In the genomic region with DNA sequence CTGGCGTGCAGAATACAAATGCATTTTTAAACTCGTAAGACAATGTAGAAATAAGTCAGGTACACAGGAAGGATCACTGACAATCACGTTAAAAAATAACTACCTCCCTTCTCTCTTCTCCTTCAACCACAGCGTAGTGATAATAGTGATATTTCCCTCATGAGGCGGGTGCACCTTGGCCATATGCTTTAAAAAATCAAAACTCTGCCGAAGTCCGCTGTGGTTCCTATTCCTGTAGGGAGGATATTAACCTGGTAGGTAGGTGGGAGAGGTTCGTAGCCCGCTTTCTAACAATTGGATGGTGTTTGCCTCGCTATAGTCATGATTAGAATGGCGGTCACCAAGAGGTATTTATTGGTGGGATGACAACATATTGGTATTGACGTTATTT, we compare ENCODE assay signal across 10 cellular contexts. TPM values are rescaled to one million over a fixed set of nuclear protein-coding genes. Genes with fewer than 3 reads are reported as not detected.
A peak's percentile ranks its signal among the peaks of the same experiment; 100 is the strongest.
DNase-seq lines count a peak whose midpoint lies in the region; ATAC-seq and TF ChIP-seq lines count a peak whose summit lies in the region.
"Had no signal": no experiment of that assay in that cellular context is flagged by ENCODE, and none has a peak within 500 bp of the region (broad histone marks: within the 10 kb centered on the region; RNA-seq: fewer than 3 reads in every experiment).

No MANE protein-coding gene starts in this region.

- H3K36me3 ChIP-seq in adipocyte (ENCODE audit: control insufficient read depth, insufficient read depth, low read length, severe bottlenecking) (no peaks in the 10 kb centered on the region), liver (ENCODE audit: control insufficient read depth in 4 of 4, insufficient read depth in 3 of 4, low read depth in 1 of 4, low read length in 3 of 4) (no peaks in the 10 kb centered on the region), thyroid gland (no peaks in the 10 kb centered on the region)
- H3K36me3 ChIP-seq: neutrophil had no signal

- H3K27me3 Mint-ChIP-seq in activated CD4-positive, alpha-beta T cell treated with anti-CD3 and anti-CD28 coated beads, Interleukin-2, amount 10 ng/mL, durations not matched to agents 7 days and 5 days: peaks cover 42% of the 10 kb centered on the region

- TF ChIP-seq RAD21 in liver (IDR thresholded peaks at IDR 0.05): no peak

- H3K27ac ChIP-seq in liver (ENCODE audit: low read depth in 1 of 2, low read length in 2 of 2) (peak overlapping the region; percentile 97 to 98), thyroid gland (no peak overlapping the region)
- H3K27ac ChIP-seq: neutrophil had no signal

- peak overlapping the region; percentile 84 for H3K4me3 Mint-ChIP-seq in activated CD4-positive, alpha-beta T cell treated with anti-CD3 and anti-CD28 coated beads, Interleukin-2, amount 10 ng/mL, durations not matched to agents 7 days and 5 days

- peaks cover 17% of the 10 kb centered on the region for H3K4me1 ChIP-seq in adipocyte (ENCODE audit: control insufficient read depth, insufficient read depth, low read length)
- peaks cover 0 to 37% (median 23%) of the 10 kb centered on the region in 4 donors for H3K4me1 ChIP-seq in liver (ENCODE audit: control insufficient read depth in 4 of 4, insufficient read depth in 4 of 4, low read length in 3 of 4)
- H3K4me1 ChIP-seq in thyroid gland: no peaks in the 10 kb centered on the region

- H3K9me3 ChIP-seq in adipocyte (ENCODE audit: control insufficient read depth, low read length) (no peaks in the 10 kb centered on the region), liver (ENCODE audit: control insufficient read depth in 4 of 4, low read length in 3 of 4) (no peaks in the 10 kb centered on the region), thyroid gland (no peaks in the 10 kb centered on the region)
- H3K9me3 ChIP-seq: neutrophil had no signal

- no peak for ATAC-seq in GM21381 (IDR thresholded peaks at IDR 0.05; ENCODE audit: unreplicated experiment)

- H3K9ac ChIP-seq in adipocyte (ENCODE audit: low read length) (peak overlapping the region; percentile 87), liver (ENCODE audit: low read depth in 1 of 2, low read length in 2 of 2) (peak overlapping the region; percentile 87 to 98)

- POLR2A ChIA-PET in activated CD4-positive, alpha-beta T cell treated with anti-CD3 and anti-CD28 coated beads, Interleukin-2, amount 10 ng/mL, durations not matched to agents 7 days and 5 days (lab: Charles Lee): no interaction called here

- intact Hi-C loops in thyroid gland (cut with DNase I): no loop called here

- H3K27me3 ChIP-seq in adipocyte (replicated peaks; ENCODE audit: control insufficient read depth, insufficient read depth, low read length) (no peaks in the 10 kb centered on the region), liver (ENCODE audit: control insufficient read depth in 4 of 4, insufficient read depth in 4 of 4, low read length in 3 of 4) (no peaks in the 10 kb centered on the region), thyroid gland (no peaks in the 10 kb centered on the region)

- H3K36me3 Mint-ChIP-seq in activated CD4-positive, alpha-beta T cell treated with anti-CD3 and anti-CD28 coated beads, Interleukin-2, amount 10 ng/mL, durations not matched to agents 7 days and 5 days (ENCODE audit: low read depth): no peaks in the 10 kb centered on the region
- H3K36me3 Mint-ChIP-seq: CD14-positive monocyte had no signal

- CTCF ChIA-PET in activated CD4-positive, alpha-beta T cell treated with anti-CD3 and anti-CD28 coated beads, Interleukin-2, amount 10 ng/mL, durations not matched to agents 7 days and 5 days (lab: Charles Lee): no interaction called here

- DNase-seq in activated CD4-positive, alpha-beta T cell treated with anti-CD3 and anti-CD28 coated beads, Interleukin-2, amount 10 ng/mL, durations not matched to agents 7 days and 5 days: no peak
- no peak for DNase-seq in activated CD4-positive, alpha-beta T cell treated with anti-CD3 and anti-CD28 coated beads, Interleukin-2, amount 50 U/mL, for 4 hours
- no peak for DNase-seq in adipocyte (ENCODE audit: low read depth)
- DNase-seq in thyroid gland: no peak
- no peak for DNase-seq in NCI-H187 treated with DMSO at 0.1 percent for 48 hours (lab: John Stamatoyannopoulos, UW)
- no peak for DNase-seq in 8988T

- H3K27ac Mint-ChIP-seq in activated CD4-positive, alpha-beta T cell treated with anti-CD3 and anti-CD28 coated beads, Interleukin-2, amount 10 ng/mL, durations not matched to agents 7 days and 5 days: peak overlapping the region; percentile 88

- H3K4me3 ChIP-seq in adipocyte (ENCODE audit: low read length): peak overlapping the region; percentile 99
- peak overlapping the region; percentile 55 to 94 (median 90) for H3K4me3 ChIP-seq in liver (ENCODE audit: low read depth in 1 of 3, low read length in 3 of 3)
- H3K4me3 ChIP-seq in thyroid gland (replicated peaks in 1 of 3): peak overlapping the region in 2 of 3 donors; percentile 33 to 38

- no peak for TF ChIP-seq POLR2A in thyroid gland (IDR thresholded peaks at IDR 0.05)

- H3K4me1 Mint-ChIP-seq in activated CD4-positive, alpha-beta T cell treated with anti-CD3 and anti-CD28 coated beads, Interleukin-2, amount 10 ng/mL, durations not matched to agents 7 days and 5 days: peaks cover 32% of the 10 kb centered on the region

- WGBS in liver: 10% methylated on average over 12 of the region's 12 CpGs
- whole genome bisulfite sequencing in thyroid gland, 2 donors: 31 to 39% methylated on average over 12 of the region's 12 CpGs

- H3K9me3 Mint-ChIP-seq in activated CD4-positive, alpha-beta T cell treated with anti-CD3 and anti-CD28 coated beads, Interleukin-2, amount 10 ng/mL, durations not matched to agents 7 days and 5 days: no peaks in the 10 kb centered on the region

- TF ChIP-seq CTCF in liver (IDR thresholded peaks at IDR 0.05; ENCODE audit: low read depth, low read length, missing input control): no peak
- TF ChIP-seq CTCF in thyroid gland (IDR thresholded peaks at IDR 0.05): no peak

TF ChIP-seq in liver, 16 proteins besides CTCF, POLR2A, EP300 and RAD21:
- TF ChIP-seq HNF4A (conservative IDR thresholded peaks at IDR 0.05) (no peak), FOXA1 (IDR thresholded peaks at IDR 0.05) (no peak), YY1 (IDR thresholded peaks at IDR 0.05) (peak; percentile 31)

RNA-seq across cellular contexts. Expression of a gene that starts 0.7 kb away (rescaled TPM):
- total RNA-seq in activated CD4-positive, alpha-beta T cell treated with anti-CD3 and anti-CD28 coated beads, Interleukin-2, amount 10 ng/mL, durations not matched to agents 7 days and 5 days: under 1 TPM; 0.42 to 0.52 TPM
- 1 to 10 TPM in 1 of 2 donors, under 1 TPM in 1; 0.19 to 4.0 TPM for total RNA-seq in liver
- polyA plus RNA-seq in liver: 10 to 100 TPM in 1 of 2 donors, 1 to 10 TPM in 1; 4.5 to 19.5 TPM
- 1 to 10 TPM in 1 of 4 donors, under 1 TPM in 3; 0.22 to 1.2 (median 0.35) TPM for total RNA-seq in thyroid gland
- polyA plus RNA-seq: CD14-positive monocyte had no signal

Comparison
In these comparisons a context has a peak if more than half of its experiments do, and no peak if none do; other contexts are left out.
1. H3K4me3 ChIP-seq: peak in every context shown above with its lines; median percentile 99 in adipocyte; 90 in liver; 36 in thyroid gland.
2. H3K27ac ChIP-seq: peak in liver (2 of 2); none in thyroid gland (0 of 3).